In genomic region chr7:151687523-151688235, GRCh38 we compare ENCODE assay signal across 9 cellular contexts.
A peak's percentile ranks its signal among the peaks of the same experiment; 100 is the strongest.
DNase-seq lines count a peak whose midpoint lies in the region; ATAC-seq lines count a peak whose summit lies in the region.
"Had no signal": no experiment of that assay in that cellular context is flagged by ENCODE, and none has a peak within 500 bp of the region (broad histone marks: within the 10 kb centered on the region; RNA-seq: fewer than 3 reads in every experiment).

No MANE protein-coding gene starts in this region.

- H3K4me3 ChIP-seq in MG63 (no peak overlapping the region), esophagus (ENCODE audit: low read depth in 1 of 2, low read length in 2 of 2) (no peak overlapping the region)

- peak overlapping the region; percentile 53 to 86 for H3K27ac ChIP-seq in esophagus (ENCODE audit: low read depth in 2 of 2, low read length in 1 of 2)

- H3K9me3 ChIP-seq in MG63 (no peaks in the 10 kb centered on the region), esophagus (ENCODE audit: control insufficient read depth in 2 of 2, insufficient read depth in 1 of 2, low read depth in 1 of 2, low read length in 1 of 2) (no peaks in the 10 kb centered on the region)

- H3K36me3 ChIP-seq in MG63, result no peaks in the 10 kb centered on the region
- H3K36me3 ChIP-seq in esophagus (ENCODE audit: control insufficient read depth in 2 of 2, insufficient read depth in 2 of 2, low read length in 1 of 2), result peaks cover 0 to 2% of the 10 kb centered on the region in 2 donors

- 36% methylated on average over 16 of the region's 16 CpGs for WGBS in esophagus, 2 donors

- in situ Hi-C loops in ACHN (cut with HindIII; ENCODE audit: low pct_ligation_motif_present, low pct_unique_long_range_greater_than_20kb, low sequenced_read_pairs), result no loop called here

- no peak for ATAC-seq in HG03571 (IDR thresholded peaks at IDR 0.05; ENCODE audit: unreplicated experiment)

- H3K27me3 ChIP-seq in MG63 (no peaks in the 10 kb centered on the region), esophagus (ENCODE audit: control insufficient read depth in 1 of 2, insufficient read depth in 2 of 2, low read length in 2 of 2) (no peaks in the 10 kb centered on the region)

- peaks cover 5 to 20% of the 10 kb centered on the region in 2 donors for H3K4me1 ChIP-seq in esophagus (ENCODE audit: control insufficient read depth in 2 of 2, insufficient read depth in 2 of 2, low read length in 1 of 2)

- peak; percentile 100 for DNase-seq in ACHN
- peak; percentile 94 for DNase-seq in MG63
- peak; percentile 83 for DNase-seq in mucosa of gallbladder (ENCODE audit: low spot score)
- DNase-seq in NCI-H1092 treated with DMSO at 0.1 percent for 48 hours (lab: John Stamatoyannopoulos, UW), result no peak
- DNase-seq in DMS79 treated with DMSO at 0.1 percent for 48 hours (lab: John Stamatoyannopoulos, UW), result no peak
- DNase-seq in activated CD4-positive, alpha-beta T cell treated with anti-CD3 and anti-CD28 coated beads, Interleukin-2, amount 50 U/mL, for 1 hour, result no peak
- DNase-seq: Karpas-422 had no signal

Comparison
In these comparisons a context has a peak if more than half of its experiments do, and no peak if none do; other contexts are left out.
1. DNase-seq: peak in ACHN (single experiment), MG63 (single experiment) and mucosa of gallbladder (single experiment); none in NCI-H1092 treated with DMSO at 0.1 percent for 48 hours (single experiment), DMS79 treated with DMSO at 0.1 percent for 48 hours (single experiment) and activated CD4-positive, alpha-beta T cell treated with anti-CD3 and anti-CD28 coated beads, Interleukin-2, amount 50 U/mL, for 1 hour (single experiment).